In the genomic region with DNA sequence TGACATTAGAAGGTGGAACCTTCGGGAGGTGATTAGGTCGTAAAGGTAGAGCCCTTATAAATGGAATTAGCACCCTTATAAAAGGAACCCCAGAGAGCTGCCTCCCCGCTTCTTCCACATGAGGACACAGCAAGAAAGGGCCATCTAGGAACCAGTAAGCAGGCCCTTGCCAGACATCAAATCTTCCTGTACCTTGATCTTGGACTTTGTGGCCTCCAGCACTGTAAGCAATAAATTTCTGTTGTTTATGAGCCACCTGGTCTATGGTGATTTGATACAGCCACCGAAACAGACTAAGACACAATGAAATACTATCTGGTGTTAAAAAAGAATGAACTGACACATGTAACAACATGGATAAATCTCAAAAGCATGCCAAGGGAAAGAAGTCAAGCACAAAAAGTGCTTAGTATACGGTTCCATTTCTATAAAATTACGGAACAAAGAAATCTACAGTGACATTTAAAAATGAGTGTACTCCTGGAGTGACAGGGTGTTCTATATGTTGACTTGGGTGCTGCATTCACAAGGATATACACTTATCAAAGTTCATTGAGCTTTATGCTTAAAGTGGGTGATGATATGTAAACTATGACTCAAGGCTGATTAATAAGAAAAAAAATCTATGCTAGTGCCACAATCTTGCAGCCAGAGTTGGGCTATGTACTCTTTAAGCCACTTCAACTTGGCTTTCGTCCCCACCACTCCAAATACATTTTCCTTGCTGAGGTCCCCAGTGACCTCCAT, we compare ENCODE assay signal across 26 cellular contexts. TPM values are rescaled to one million over a fixed set of nuclear protein-coding genes. Genes with fewer than 3 reads are reported as not detected.
DNase-seq lines count a peak whose midpoint lies in the region; TF ChIP-seq lines count a peak whose summit lies in the region.
"Had no signal": no experiment of that assay in that cellular context is flagged by ENCODE, and none has a peak within 500 bp of the region (broad histone marks: within the 10 kb centered on the region; RNA-seq: fewer than 3 reads in every experiment).

No MANE protein-coding gene starts in this region.

- CTCF ChIA-PET in RWPE1 (lab: Yijun Ruan, JAX) = interaction anchor here (0.5 kb wide), 1 partner anchor 35 kb away, joined by 3 read pairs; no protein-coding TSS in a partner anchor

- 93% methylated on average over 7 of the region's 7 CpGs for WGBS in esophagus muscularis mucosa

- no peak for TF ChIP-seq EP300 in esophagus muscularis mucosa (IDR thresholded peaks at IDR 0.05)

- no peak overlapping the region for H3K27ac ChIP-seq in esophagus muscularis mucosa (replicated peaks in 1 of 4)
- peak overlapping the region; percentile 7 for H3K27ac ChIP-seq in muscle layer of duodenum (ENCODE audit: low read length)
- no peak overlapping the region for H3K27ac ChIP-seq in RWPE1
- H3K27ac ChIP-seq: A549, dorsolateral prefrontal cortex, gastroesophageal sphincter, left ventricle myocardium inferior, tibial nerve had no signal

- no peak overlapping the region for H3K4me3 ChIP-seq in esophagus muscularis mucosa
- no peak overlapping the region for H3K4me3 ChIP-seq in muscle layer of duodenum (ENCODE audit: low read depth in 1 of 2, low read length in 2 of 2)
- H3K4me3 ChIP-seq: A549, dorsolateral prefrontal cortex, gastroesophageal sphincter, left ventricle myocardium inferior, tibial nerve had no signal

- no peak for TF ChIP-seq POLR2A in esophagus muscularis mucosa (IDR thresholded peaks at IDR 0.05; ENCODE audit: low read depth)

- H3K27me3 ChIP-seq in esophagus muscularis mucosa (no peaks in the 10 kb centered on the region), muscle layer of duodenum (ENCODE audit: low read depth, low read length) (no peaks in the 10 kb centered on the region)
- H3K27me3 ChIP-seq: dorsolateral prefrontal cortex, gastroesophageal sphincter, tibial nerve had no signal

- H3K36me3 ChIP-seq in esophagus muscularis mucosa = no peaks in the 10 kb centered on the region
- no peaks in the 10 kb centered on the region for H3K36me3 ChIP-seq in muscle layer of duodenum (ENCODE audit: control insufficient read depth in 1 of 2, insufficient read depth in 2 of 2, low read length in 2 of 2)
- H3K36me3 ChIP-seq: gastroesophageal sphincter, left ventricle myocardium inferior had no signal

- peak; percentile 35 for DNase-seq in HCEC 1CT
- peak; percentile 80 for DNase-seq in NCI-H2171 treated with DMSO at 0.1 percent for 48 hours (lab: John Stamatoyannopoulos, UW)
- peak; percentile 82 for DNase-seq in esophagus muscularis mucosa (ENCODE audit: extremely low spot score)
- DNase-seq in NCI-H446 (lab: John Stamatoyannopoulos, UW) = no peak
- DNase-seq in pons (ENCODE audit: low spot score) = no peak
- no peak for DNase-seq in RWPE1 (ENCODE audit: low spot score)
- no peak for DNase-seq in SW 1271 (lab: John Stamatoyannopoulos, UW)
- DNase-seq: activated CD4-positive, CD25-positive, alpha-beta regulatory T cell treated with anti-CD3 and anti-CD28 coated beads, Interleukin-2, amount 50 U/mL, for 72 hours; activated gamma-delta T cell treated with Interleukin-2 at 50 U/mL for 16 hours; activated naive CD8-positive, alpha-beta T cell treated with anti-CD3 and anti-CD28 coated beads, Interleukin-2, amount 50 U/mL, for 24 hours; activated T-cell treated with anti-CD3 and anti-CD28 coated beads, Interleukin-2, amount 50 U/mL, for 1 hour; CD4-positive, alpha-beta memory T cell; dorsolateral prefrontal cortex; H9; hippocampal formation; left ventricle myocardium inferior; NCI-H2029; NCI-H345; NCI-H748 treated with DMSO at 0.1 percent for 48 hours; retina; stimulated activated CD4-positive, alpha-beta T cell treated with anti-CD3 and anti-CD28 coated beads, Interleukin-2, amount 100 ng/mL, for 24 hours; T-helper 2 cell had no signal

- H3K9me3 ChIP-seq in esophagus muscularis mucosa (no peaks in the 10 kb centered on the region), muscle layer of duodenum (ENCODE audit: control insufficient read depth in 1 of 2, low read length in 2 of 2) (no peaks in the 10 kb centered on the region)
- H3K9me3 ChIP-seq: A549, gastroesophageal sphincter, left ventricle myocardium inferior, tibial nerve had no signal

- peaks cover 8 to 19% (median 14%) of the 10 kb centered on the region in 4 donors for H3K4me1 ChIP-seq in esophagus muscularis mucosa
- H3K4me1 ChIP-seq in muscle layer of duodenum (ENCODE audit: control insufficient read depth in 1 of 2, insufficient read depth in 2 of 2, low read length in 2 of 2) = peaks cover 0 to 7% of the 10 kb centered on the region in 2 donors

- POLR2A ChIA-PET in RWPE1 (lab: Yijun Ruan, JAX; ENCODE audit: low non-redundant PET) = no interaction called here

- intact Hi-C loops in esophagus muscularis mucosa (cut with DNase I) = no loop called here

- TF ChIP-seq CTCF in esophagus muscularis mucosa (IDR thresholded peaks at IDR 0.05) (no peak), RWPE1 (conservative IDR thresholded peaks at IDR 0.05; ENCODE audit: low read depth) (no peak)

RNA-seq across cellular contexts. Expression of a gene that starts 18.4 kb away (rescaled TPM):
- total RNA-seq in esophagus muscularis mucosa = 100 to 1,000 TPM in 1 of 4 donors, 10 to 100 TPM in 3; 23.3 to 123 (median 29.9) TPM

RNA-seq across cellular contexts. Expression of a gene that starts 58.1 kb away (rescaled TPM):
- 10 to 100 TPM; 55.2 to 77.2 (median 63.7) TPM for total RNA-seq in esophagus muscularis mucosa

Comparison
In these comparisons a context has a peak if more than half of its experiments do, and no peak if none do; other contexts are left out.
1. DNase-seq: peak in HCEC 1CT (single experiment), NCI-H2171 treated with DMSO at 0.1 percent for 48 hours (single experiment) and esophagus muscularis mucosa (single experiment); none in NCI-H446 (0 of 2), pons (single experiment), RWPE1 (single experiment) and SW 1271 (0 of 2).